In genomic region chr19:39841041-39841440, GRCh38 we compare ENCODE assay signal across 17 cellular contexts.
"Had no signal": no experiment of that assay in that cellular context is flagged by ENCODE, and none has a peak within 500 bp of the region (broad histone marks: within the 10 kb centered on the region; RNA-seq: fewer than 3 reads in every experiment).

No MANE protein-coding gene starts in this region.

- DNase-seq: activated CD4-positive, alpha-beta memory T cell treated with anti-CD3 and anti-CD28 coated beads, Interleukin-2, amount 10 ng/mL, durations not matched to agents 7 days and 5 days; activated effector memory CD4-positive, alpha-beta T cell treated with Interleukin-2 at 50 U/mL for 16 hours; anterior cingulate cortex; colonic mucosa; left lung; occipital lobe; stimulated activated CD4-positive, alpha-beta T cell treated with anti-CD3 and anti-CD28 coated beads, Interleukin-4, amount 100 ng/mL, for 1 hour; stimulated activated CD8-positive, alpha-beta memory T cell treated with anti-CD3 and anti-CD28 coated beads, Interleukin-4, amount 100 ng/mL, for 48 hours; stomach had no signal

- H3K4me3 Mint-ChIP-seq: activated CD4-positive, alpha-beta memory T cell treated with anti-CD3 and anti-CD28 coated beads, Interleukin-2, amount 10 ng/mL, durations not matched to agents 7 days and 5 days; natural killer cell treated with Interleukin-12 subunit alpha and Interleukin-12 subunit beta and Interleukin-15 and Interleukin-18, amount 100 ng/mL, for 72 hours; T-helper 2 cell treated with Interferon-gamma antibody and Interleukin-4, amounts not matched to agents 5 μg/mL and 100 μg/mL, for 36 hours had no signal

- H3K27ac Mint-ChIP-seq: T-helper 2 cell treated with Interferon-gamma antibody and Interleukin-4, amounts not matched to agents 5 μg/mL and 100 μg/mL, for 36 hours had no signal

- ATAC-seq: activated CD4-positive, CD25-positive, alpha-beta regulatory T cell treated with anti-CD3 and anti-CD28 coated beads, Interleukin-2, amount 50 U/mL, for 24 hours; gastroesophageal sphincter; left lung; natural killer cell treated with Interleukin-12 subunit alpha and Interleukin-12 subunit beta and Interleukin-15 and Interleukin-18, amount 100 ng/mL, for 72 hours had no signal

- H3K27me3 ChIP-seq: cardiac muscle cell, colonic mucosa, gastroesophageal sphincter, left lung, stomach had no signal

- H3K27ac ChIP-seq: cardiac muscle cell, colonic mucosa, gastroesophageal sphincter, left lung, stomach had no signal

- H3K27me3 Mint-ChIP-seq: activated CD4-positive, alpha-beta memory T cell treated with anti-CD3 and anti-CD28 coated beads, Interleukin-2, amount 10 ng/mL, durations not matched to agents 7 days and 5 days; activated naive CD8-positive, alpha-beta T cell; natural killer cell treated with Interleukin-12 subunit alpha and Interleukin-12 subunit beta and Interleukin-15 and Interleukin-18, amount 100 ng/mL, for 72 hours had no signal

- H3K4me3 ChIP-seq: cardiac muscle cell, colonic mucosa, gastroesophageal sphincter, left lung had no signal

- FAIRE-seq: keratinocyte, urothelium cell line had no signal

- H3K9me3 ChIP-seq: colonic mucosa, gastroesophageal sphincter, left lung, stomach had no signal

- H3K9me3 Mint-ChIP-seq: activated CD4-positive, alpha-beta memory T cell treated with anti-CD3 and anti-CD28 coated beads, Interleukin-2, amount 10 ng/mL, durations not matched to agents 7 days and 5 days; natural killer cell treated with Interleukin-12 subunit alpha and Interleukin-12 subunit beta and Interleukin-15 and Interleukin-18, amount 100 ng/mL, for 72 hours; T-helper 2 cell treated with Interferon-gamma antibody and Interleukin-4, amounts not matched to agents 5 μg/mL and 100 μg/mL, for 36 hours had no signal
